In the genomic region with DNA sequence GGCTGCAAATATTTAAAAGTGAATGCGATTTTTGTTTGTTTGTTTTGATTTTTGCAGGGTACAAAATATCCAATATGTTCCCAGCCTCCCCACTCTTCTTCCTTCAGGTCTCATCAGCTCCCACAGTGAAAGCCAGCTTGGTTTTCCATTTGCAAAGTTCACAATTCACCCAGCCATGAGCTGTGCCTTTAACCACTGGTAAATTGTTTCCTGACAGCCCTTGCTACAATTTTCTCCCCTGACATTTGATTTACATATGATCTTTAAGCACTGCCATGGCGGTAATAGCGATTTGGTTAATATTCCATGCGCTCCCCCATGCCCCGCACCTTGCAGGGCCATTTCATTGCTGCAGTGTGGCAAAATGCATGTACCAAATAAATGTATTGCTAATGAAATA, we compare ENCODE assay signal across 6 cellular contexts.
"Had no signal": no experiment of that assay in that cellular context is flagged by ENCODE, and none has a peak within 500 bp of the region (broad histone marks: within the 10 kb centered on the region; RNA-seq: fewer than 3 reads in every experiment).

No MANE protein-coding gene starts in this region.

- H3K27ac ChIP-seq: HL-60 had no signal

- H3K4me3 ChIP-seq: K562 had no signal

- H3K4me1 Mint-ChIP-seq: IgD-negative memory B cell had no signal

- H3K27ac Mint-ChIP-seq: IgD-negative memory B cell had no signal

- H3K4me3 Mint-ChIP-seq: IgD-negative memory B cell had no signal

- FAIRE-seq: HepG2, K562 had no signal

- DNase-seq: IMR-90, KBM-7 had no signal
